ENCODE assay signal across 10 cellular contexts in the genomic region with DNA sequence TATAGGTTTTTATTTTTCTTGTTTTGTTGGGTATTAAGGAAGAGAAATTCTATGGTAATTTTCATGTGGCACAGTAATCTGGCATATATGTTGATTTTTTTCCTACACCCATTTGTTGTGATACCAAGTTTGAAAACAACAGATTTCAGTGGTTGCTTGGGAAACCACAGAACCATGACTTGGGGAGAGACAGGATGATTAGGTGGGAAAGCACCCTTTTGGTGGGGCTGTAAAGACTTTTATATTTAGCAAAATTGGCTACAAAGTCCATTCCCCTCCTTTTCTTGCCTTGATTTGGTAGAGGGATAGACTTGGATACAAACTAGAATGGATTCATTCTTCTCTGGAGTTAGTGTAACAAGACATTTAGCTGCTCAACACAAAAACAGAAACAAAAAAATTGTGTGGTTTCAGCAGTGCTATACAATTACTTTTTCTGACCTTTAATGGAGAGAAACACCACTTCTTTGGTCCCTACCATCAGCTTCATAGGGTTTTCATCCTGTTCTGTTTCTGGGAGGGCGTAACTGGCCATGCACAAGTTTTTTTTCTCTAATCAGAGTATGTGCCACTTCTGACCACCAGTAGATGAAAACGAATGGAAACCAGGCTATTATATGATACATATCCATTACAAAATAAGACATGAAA. TPM values are rescaled to one million over a fixed set of nuclear protein-coding genes. Genes with fewer than 3 reads are reported as not detected.
DNase-seq lines count a peak whose midpoint lies in the region; ATAC-seq and TF ChIP-seq lines count a peak whose summit lies in the region.
"Had no signal": no experiment of that assay in that cellular context is flagged by ENCODE, and none has a peak within 500 bp of the region (broad histone marks: within the 10 kb centered on the region; RNA-seq: fewer than 3 reads in every experiment).

No MANE protein-coding gene starts in this region.

- no peaks in the 10 kb centered on the region for H3K9me2 ChIP-seq in MM.1S (replicated peaks; ENCODE audit: insufficient read depth, low read length)

- no peak overlapping the region for H3K27ac Mint-ChIP-seq in WTC11

- H3K27me3 ChIP-seq in MM.1S (replicated peaks; ENCODE audit: insufficient read depth, low read length) (no peaks in the 10 kb centered on the region), BE2C (peaks cover 55% of the 10 kb centered on the region)
- H3K27me3 ChIP-seq: Peyer's patch had no signal

- peaks cover 11% of the 10 kb centered on the region for H3K36me3 ChIP-seq in MM.1S (replicated peaks; ENCODE audit: insufficient read depth, low read length)
- no peaks in the 10 kb centered on the region for H3K36me3 ChIP-seq in BE2C

- H3K9ac ChIP-seq in MM.1S (ENCODE audit: low read length), result no peak overlapping the region

- no peaks in the 10 kb centered on the region for H4K20me1 ChIP-seq in MM.1S (ENCODE audit: insufficient read depth, low read length)

- peak; percentile 78 for ATAC-seq in HG02610 (IDR thresholded peaks at IDR 0.05; ENCODE audit: unreplicated experiment)
- ATAC-seq in WTC11, result no peak
- ATAC-seq in GM19328 (IDR thresholded peaks at IDR 0.05; ENCODE audit: unreplicated experiment), result no peak

- DNase-seq in stimulated activated CD4-positive, alpha-beta T cell treated with anti-CD3 and anti-CD28 coated beads, Interleukin-2, amount 100 ng/mL, for 4 hours (ENCODE audit: low read depth), result peak; percentile 13
- DNase-seq in stimulated activated CD4-positive, alpha-beta T cell treated with anti-CD3 and anti-CD28 coated beads, Interleukin-12 subunit alpha, Interleukin-12 subunit beta, amount 100 ng/mL, for 4 hours, result no peak
- DNase-seq in MM.1S (peak; percentile 11), WTC11 (ENCODE audit: low spot score) (no peak), NCI-H2171 treated with DMSO at 0.1 percent for 48 hours (lab: John Stamatoyannopoulos, UW) (no peak), BE2C (no peak)
- DNase-seq: occipital lobe, Peyer's patch had no signal

- CTCF ChIA-PET in WTC11 (lab: Charles Lee), result no interaction called here

- H3K4me1 Mint-ChIP-seq in WTC11, result 0 out of 2 replicates have a peak, but pooled peaks cover 9% of the 10 kb centered on the region

- peaks cover 58% of the 10 kb centered on the region for H3K79me2 ChIP-seq in MM.1S (ENCODE audit: low read length)

- H3K4me2 ChIP-seq in MM.1S (ENCODE audit: low read depth, low read length), result peak overlapping the region; percentile 13; the same call in 1 of the 2 replicates

- TF ChIP-seq CTCF in MM.1S (IDR thresholded peaks at IDR 0.05; ENCODE audit: low read length) (no peak), WTC11 (IDR thresholded peaks at IDR 0.05) (no peak), BE2C (IDR thresholded peaks at IDR 0.05; ENCODE audit: low read depth, low read length) (no peak)

- no peak overlapping the region for H2AFZ ChIP-seq in MM.1S (ENCODE audit: low read length)

- POLR2A ChIA-PET in WTC11 (lab: Charles Lee), result no interaction called here

- peaks cover 12% of the 10 kb centered on the region; the same call in 1 of the 2 replicates for H3F3A ChIP-seq in MM.1S (ENCODE audit: insufficient read depth, low read length)

- H3K27ac ChIP-seq in MM.1S (ENCODE audit: low read length), result peak overlapping the region; percentile 49; the same call in 1 of the 2 replicates

- peaks cover 40% of the 10 kb centered on the region for H3K4me1 ChIP-seq in MM.1S (ENCODE audit: low read length)
- no peaks in the 10 kb centered on the region; the same call in 1 of the 2 replicates for H3K4me1 ChIP-seq in BE2C

- peaks cover 6% of the 10 kb centered on the region for H3K27me3 Mint-ChIP-seq in WTC11 (ENCODE audit: low read depth)

- no peaks in the 10 kb centered on the region for H3K9me3 ChIP-seq in MM.1S (replicated peaks; ENCODE audit: insufficient read depth, low read length)
- H3K9me3 ChIP-seq in BE2C, result no peaks in the 10 kb centered on the region
- H3K9me3 ChIP-seq: Peyer's patch had no signal

- H3K36me3 Mint-ChIP-seq in WTC11, result no peaks in the 10 kb centered on the region

- no peaks in the 10 kb centered on the region for H3K9me3 Mint-ChIP-seq in WTC11

- no peak overlapping the region for H3K4me3 Mint-ChIP-seq in WTC11

- H3K4me3 ChIP-seq in MM.1S (ENCODE audit: low read length) (no peak overlapping the region), BE2C (ENCODE audit: low read depth, low read length) (no peak overlapping the region)
- H3K4me3 ChIP-seq: Peyer's patch had no signal

TF ChIP-seq in WTC11, 78 proteins besides CTCF, POLR2A, EP300 and RAD21:
- TF ChIP-seq SMAD3 (CRISPR knock-in tag; IDR thresholded peaks at IDR 0.05; ENCODE audit: borderline replicate concordance), result no peak
- TF ChIP-seq ZNF317 (CRISPR knock-in tag; IDR thresholded peaks at IDR 0.05; ENCODE audit: borderline replicate concordance, low read depth), result no peak
- no peak for TF ChIP-seq MXD4 (CRISPR knock-in tag; IDR thresholded peaks at IDR 0.05; ENCODE audit: borderline replicate concordance)
- TF ChIP-seq, protein P1, sequence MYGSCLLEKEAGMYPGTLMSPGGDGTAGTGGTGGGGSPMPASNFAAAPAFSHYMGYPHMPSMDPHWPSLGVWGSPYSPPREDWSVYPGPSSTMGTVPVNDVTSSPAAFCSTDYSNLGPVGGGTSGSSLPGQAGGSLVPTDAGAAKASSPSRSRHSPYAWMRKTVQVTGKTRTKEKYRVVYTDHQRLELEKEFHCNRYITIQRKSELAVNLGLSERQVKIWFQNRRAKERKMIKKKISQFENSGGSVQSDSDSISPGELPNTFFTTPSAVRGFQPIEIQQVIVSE (CRISPR knock-in tag; IDR thresholded peaks at IDR 0.05; ENCODE audit: borderline replicate concordance), result no peak
- TF ChIP-seq, protein P2, sequence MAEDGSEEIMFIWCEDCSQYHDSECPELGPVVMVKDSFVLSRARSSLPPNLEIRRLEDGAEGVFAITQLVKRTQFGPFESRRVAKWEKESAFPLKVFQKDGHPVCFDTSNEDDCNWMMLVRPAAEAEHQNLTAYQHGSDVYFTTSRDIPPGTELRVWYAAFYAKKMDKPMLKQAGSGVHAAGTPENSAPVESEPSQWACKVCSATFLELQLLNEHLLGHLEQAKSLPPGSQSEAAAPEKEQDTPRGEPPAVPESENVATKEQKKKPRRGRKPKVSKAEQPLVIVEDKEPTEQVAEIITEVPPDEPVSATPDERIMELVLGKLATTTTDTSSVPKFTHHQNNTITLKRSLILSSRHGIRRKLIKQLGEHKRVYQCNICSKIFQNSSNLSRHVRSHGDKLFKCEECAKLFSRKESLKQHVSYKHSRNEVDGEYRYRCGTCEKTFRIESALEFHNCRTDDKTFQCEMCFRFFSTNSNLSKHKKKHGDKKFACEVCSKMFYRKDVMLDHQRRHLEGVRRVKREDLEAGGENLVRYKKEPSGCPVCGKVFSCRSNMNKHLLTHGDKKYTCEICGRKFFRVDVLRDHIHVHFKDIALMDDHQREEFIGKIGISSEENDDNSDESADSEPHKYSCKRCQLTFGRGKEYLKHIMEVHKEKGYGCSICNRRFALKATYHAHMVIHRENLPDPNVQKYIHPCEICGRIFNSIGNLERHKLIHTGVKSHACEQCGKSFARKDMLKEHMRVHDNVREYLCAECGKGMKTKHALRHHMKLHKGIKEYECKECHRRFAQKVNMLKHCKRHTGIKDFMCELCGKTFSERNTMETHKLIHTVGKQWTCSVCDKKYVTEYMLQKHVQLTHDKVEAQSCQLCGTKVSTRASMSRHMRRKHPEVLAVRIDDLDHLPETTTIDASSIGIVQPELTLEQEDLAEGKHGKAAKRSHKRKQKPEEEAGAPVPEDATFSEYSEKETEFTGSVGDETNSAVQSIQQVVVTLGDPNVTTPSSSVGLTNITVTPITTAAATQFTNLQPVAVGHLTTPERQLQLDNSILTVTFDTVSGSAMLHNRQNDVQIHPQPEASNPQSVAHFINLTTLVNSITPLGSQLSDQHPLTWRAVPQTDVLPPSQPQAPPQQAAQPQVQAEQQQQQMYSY (CRISPR knock-in tag; IDR thresholded peaks at IDR 0.05), result no peak
- TF ChIP-seq, protein P3, sequence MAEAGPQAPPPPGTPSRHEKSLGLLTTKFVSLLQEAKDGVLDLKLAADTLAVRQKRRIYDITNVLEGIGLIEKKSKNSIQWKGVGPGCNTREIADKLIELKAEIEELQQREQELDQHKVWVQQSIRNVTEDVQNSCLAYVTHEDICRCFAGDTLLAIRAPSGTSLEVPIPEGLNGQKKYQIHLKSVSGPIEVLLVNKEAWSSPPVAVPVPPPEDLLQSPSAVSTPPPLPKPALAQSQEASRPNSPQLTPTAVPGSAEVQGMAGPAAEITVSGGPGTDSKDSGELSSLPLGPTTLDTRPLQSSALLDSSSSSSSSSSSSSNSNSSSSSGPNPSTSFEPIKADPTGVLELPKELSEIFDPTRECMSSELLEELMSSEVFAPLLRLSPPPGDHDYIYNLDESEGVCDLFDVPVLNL (CRISPR knock-in tag; IDR thresholded peaks at IDR 0.05; ENCODE audit: borderline replicate concordance, low read depth), result no peak
TF ChIP-seq in WTC11: peak in this region for 0.

RNA-seq across cellular contexts. Expression of a gene that starts 52.7 kb away (rescaled TPM):
- 6.4 to 7.1 TPM (median 6.7 TPM) in 3 replicates for total RNA-seq in WTC11 (2021)
- 11.7 TPM for polyA plus RNA-seq in BE2C (2012; ENCODE audit: insufficient read depth, insufficient read length, low read depth)

Comparison
In these comparisons a context has a peak if more than half of its experiments do, and no peak if none do; other contexts are left out.
1. DNase-seq: peak in stimulated activated CD4-positive, alpha-beta T cell treated with anti-CD3 and anti-CD28 coated beads, Interleukin-2, amount 100 ng/mL, for 4 hours (single experiment) and MM.1S (single experiment); none in stimulated activated CD4-positive, alpha-beta T cell treated with anti-CD3 and anti-CD28 coated beads, Interleukin-12 subunit alpha, Interleukin-12 subunit beta, amount 100 ng/mL, for 4 hours (single experiment), WTC11 (single experiment), NCI-H2171 treated with DMSO at 0.1 percent for 48 hours (single experiment) and BE2C (single experiment).